8 cellular contexts compared by ENCODE assay signal in genomic region chr5:113678924-113679575, GRCh38.
A peak's percentile ranks its signal among the peaks of the same experiment; 100 is the strongest.
DNase-seq lines count a peak whose midpoint lies in the region; ATAC-seq, FAIRE-seq and TF ChIP-seq lines count a peak whose summit lies in the region.

No MANE protein-coding gene starts in this region.

- H2AFZ ChIP-seq in MM.1S (ENCODE audit: low read length): no peak overlapping the region

- TF ChIP-seq CTCF in MM.1S (IDR thresholded peaks at IDR 0.05; ENCODE audit: low read length): peak; percentile 62

- no peak overlapping the region for H3K9ac ChIP-seq in MM.1S (ENCODE audit: low read length)

- H3K27ac ChIP-seq in MM.1S (ENCODE audit: low read length): no peak overlapping the region

- H3K9me3 ChIP-seq in MM.1S (replicated peaks; ENCODE audit: insufficient read depth, low read length): no peaks in the 10 kb centered on the region

- FAIRE-seq in TTC549 (lab: Jason Lieb, UNC) (peak; percentile 73), frontal cortex (lab: Jason Lieb, UNC) (peak; percentile 81)

- H3K9me2 ChIP-seq in MM.1S (replicated peaks; ENCODE audit: insufficient read depth, low read length): no peaks in the 10 kb centered on the region

- peak; percentile 4 for DNase-seq in NCI-H2171 treated with DMSO at 0.1 percent for 48 hours (lab: John Stamatoyannopoulos, UW)
- no peak for DNase-seq in NCI-H2171 (lab: John Stamatoyannopoulos, UW)
- peak; percentile 54 for DNase-seq in MM.1S
- DNase-seq in frontal cortex (ENCODE audit: low spot score in 2 of 2): no peak
- DNase-seq in putamen (ENCODE audit: low spot score): peak; percentile 19

- no peaks in the 10 kb centered on the region for H3F3A ChIP-seq in MM.1S (ENCODE audit: insufficient read depth, low read length)

- no peaks in the 10 kb centered on the region for H4K20me1 ChIP-seq in MM.1S (ENCODE audit: insufficient read depth, low read length)

- H3K4me2 ChIP-seq in MM.1S (ENCODE audit: low read depth, low read length): no peak overlapping the region

- peak; percentile 68 for ATAC-seq in GM21786 (IDR thresholded peaks at IDR 0.05; ENCODE audit: unreplicated experiment)
- no peak for ATAC-seq in GM18520 (IDR thresholded peaks at IDR 0.05; ENCODE audit: unreplicated experiment)

- H3K4me1 ChIP-seq in MM.1S (ENCODE audit: low read length): no peaks in the 10 kb centered on the region

- no peak overlapping the region for H3K4me3 ChIP-seq in MM.1S (ENCODE audit: low read length)

- H3K27me3 ChIP-seq in MM.1S (replicated peaks; ENCODE audit: insufficient read depth, low read length): no peaks in the 10 kb centered on the region

- no peaks in the 10 kb centered on the region for H3K79me2 ChIP-seq in MM.1S (ENCODE audit: low read length)

- H3K36me3 ChIP-seq in MM.1S (replicated peaks; ENCODE audit: insufficient read depth, low read length): no peaks in the 10 kb centered on the region

Comparison
In these comparisons a context has a peak if more than half of its experiments do, and no peak if none do; other contexts are left out.
1. DNase-seq: peak in NCI-H2171 treated with DMSO at 0.1 percent for 48 hours (single experiment), MM.1S (single experiment) and putamen (single experiment); none in NCI-H2171 (single experiment) and frontal cortex (0 of 2).